23 cellular contexts compared by ENCODE assay signal in the genomic region with DNA sequence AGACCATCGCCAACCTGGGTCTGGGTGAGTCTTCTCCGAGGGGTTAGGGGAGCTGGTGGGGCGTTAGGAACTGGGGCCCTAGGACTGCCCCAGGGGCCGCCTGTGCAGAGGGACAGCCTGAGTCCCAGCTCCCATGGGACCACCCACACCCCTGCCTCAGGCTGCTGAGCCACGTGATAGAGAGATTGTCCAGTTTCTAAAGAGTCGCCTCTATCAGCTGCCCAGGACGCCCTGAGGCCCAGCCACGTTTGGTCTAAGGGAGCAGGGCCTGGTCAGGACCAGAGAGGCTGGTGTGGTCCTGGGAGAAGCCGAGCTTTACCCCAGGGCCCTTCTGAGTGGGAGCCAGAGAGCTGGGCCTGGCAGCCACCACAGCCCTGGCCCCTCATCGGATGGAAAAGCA.
"Had no signal": no experiment of that assay in that cellular context is flagged by ENCODE, and none has a peak within 500 bp of the region (broad histone marks: within the 10 kb centered on the region; RNA-seq: fewer than 3 reads in every experiment).

No MANE protein-coding gene starts in this region.

- H3K27me3 ChIP-seq: heart left ventricle, hepatocyte, pancreas, right lobe of liver, stomach, tibial nerve, upper lobe of right lung, uterus had no signal

- H3K36me3 ChIP-seq: pancreas, right lobe of liver, thoracic aorta, uterus had no signal

- H3K4me3 ChIP-seq: heart left ventricle, hepatocyte, lung, pancreas, right lobe of liver, stomach, thoracic aorta, tibial nerve, upper lobe of right lung, uterus had no signal

- H3K9me3 ChIP-seq: pancreas, right lobe of liver, thoracic aorta, uterus had no signal

- H3K27ac ChIP-seq: hepatocyte, pancreas, right lobe of liver, thoracic aorta, tibial nerve, upper lobe of right lung, uterus had no signal

- ATAC-seq: effector memory CD8-positive, alpha-beta T cell; heart left ventricle; left lobe of liver; pancreas; upper lobe of right lung had no signal

- DNase-seq: cerebellar nuclear complex; cortex of kidney; effector memory CD8-positive, alpha-beta T cell; erythroblast; heart left ventricle; kidney; pancreas; right lobe of liver; small intestine; stimulated activated CD4-positive, alpha-beta T cell treated with anti-CD3 and anti-CD28 coated beads, Interleukin-12 subunit alpha, Interleukin-12 subunit beta, amount 100 ng/mL, for 4 hours; stimulated activated CD4-positive, alpha-beta T cell treated with anti-CD3 and anti-CD28 coated beads, Interleukin-1b, Interleukin-23, amount 100 ng/mL, for 48 hours; stimulated activated CD4-positive, alpha-beta T cell treated with anti-CD3 and anti-CD28 coated beads, Interleukin-4, amount 100 ng/mL, for 1 hour; stimulated activated CD8-positive, alpha-beta memory T cell treated with anti-CD3 and anti-CD28 coated beads, Interleukin-4, amount 100 ng/mL, for 48 hours; stimulated activated naive CD4-positive, alpha-beta T cell treated with Interleukin-2 at 50 U/mL for 16 hours; stomach; substantia nigra; upper lobe of right lung; uterus had no signal

- H3K4me1 ChIP-seq: pancreas, tibial nerve had no signal

- H3K4me2 ChIP-seq: hepatocyte had no signal

- H3K79me2 ChIP-seq: hepatocyte had no signal

- H2AFZ ChIP-seq: hepatocyte had no signal
